ENCODE assay signal across 9 cellular contexts in genomic region chr9:130183133-130183762, GRCh38. TPM values are rescaled to one million over a fixed set of nuclear protein-coding genes. Genes with fewer than 3 reads are reported as not detected.
DNase-seq lines count a peak whose midpoint lies in the region; ATAC-seq and TF ChIP-seq lines count a peak whose summit lies in the region.
"Had no signal": no experiment of that assay in that cellular context is flagged by ENCODE, and none has a peak within 500 bp of the region (broad histone marks: within the 10 kb centered on the region; RNA-seq: fewer than 3 reads in every experiment).

No MANE protein-coding gene starts in this region.

- peaks cover 29% of the 10 kb centered on the region for H3K4me1 ChIP-seq in A673 (ENCODE audit: insufficient read depth, low read length, poor library complexity, severe bottlenecking)
- peaks cover 32 to 33% of the 10 kb centered on the region in 2 donors for H3K4me1 ChIP-seq in mucosa of rectum (ENCODE audit: control insufficient read depth in 2 of 2, insufficient read depth in 2 of 2, low read length in 2 of 2)

- in situ Hi-C loops in brain microvascular endothelial cell (cut with HindIII; ENCODE audit: low pct_ligation_motif_present, low sequenced_read_pairs): no loop called here

- H3K27ac ChIP-seq in A673 (ENCODE audit: low read depth, low read length, poor library complexity, severe bottlenecking): peak overlapping the region; percentile 53
- H3K27ac ChIP-seq in coronary artery: peak overlapping the region; percentile 87 to 92
- H3K27ac ChIP-seq in mucosa of rectum (ENCODE audit: low read depth in 2 of 2, low read length in 2 of 2): peak overlapping the region; percentile 17 to 62
- H3K27ac ChIP-seq in brain microvascular endothelial cell: no peak overlapping the region

- peak overlapping the region in 1 of 2 donors; percentile 12 for H3K9ac ChIP-seq in mucosa of rectum (ENCODE audit: low read depth in 1 of 2, low read length in 2 of 2)

- H3K4me3 ChIP-seq in A673 (ENCODE audit: low read depth, low read length, poor library complexity, severe bottlenecking) (no peak overlapping the region), coronary artery (peak overlapping the region; percentile 43), mucosa of rectum (ENCODE audit: low read length in 2 of 2) (no peak overlapping the region), brain microvascular endothelial cell (ENCODE audit: low read depth, low read length) (no peak overlapping the region)

- TF ChIP-seq CTCF in A673 (conservative IDR thresholded peaks at IDR 0.05; ENCODE audit: low read depth, low read length) (no peak), coronary artery (IDR thresholded peaks at IDR 0.05) (no peak), omental fat pad (IDR thresholded peaks at IDR 0.05) (no peak), brain microvascular endothelial cell (IDR thresholded peaks at IDR 0.05; ENCODE audit: low read depth, low read length, missing control alignments) (no peak)

- ATAC-seq in omental fat pad (ENCODE audit: low FRiP score) (no peak), GM21786 (IDR thresholded peaks at IDR 0.05; ENCODE audit: unreplicated experiment) (no peak)

- POLR2A ChIA-PET in A673 (lab: Charles Lee; ENCODE audit: low non-redundant PET): interaction anchor here (0.6 kb wide), 1 partner anchor 137 kb away, joined by 5 read pairs; no protein-coding TSS in a partner anchor

- CTCF ChIA-PET in A673 (lab: Charles Lee): no interaction called here

- peak; percentile 53 for DNase-seq in A673 (ENCODE audit: low spot score)
- peak; percentile 85 for DNase-seq in HuH-7.5 (ENCODE audit: low spot score)
- peak; percentile 90 for DNase-seq in coronary artery (ENCODE audit: low spot score)
- no peak for DNase-seq in omental fat pad (ENCODE audit: low spot score)
- no peak for DNase-seq in brain microvascular endothelial cell
- no peak for DNase-seq in GDM1 (lab: John Stamatoyannopoulos, UW)
- DNase-seq: CD4-positive, CD25-positive, alpha-beta regulatory T cell had no signal

- intact Hi-C loops in A673 (cut with micrococcal nuclease; ENCODE audit: unreplicated experiment): no loop called here

- H3K36me3 ChIP-seq in A673 (ENCODE audit: insufficient read depth, low read length, poor library complexity, severe bottlenecking): no peaks in the 10 kb centered on the region
- no peaks in the 10 kb centered on the region for H3K36me3 ChIP-seq in mucosa of rectum (ENCODE audit: control insufficient read depth in 2 of 2, insufficient read depth in 2 of 2, low read length in 2 of 2)
- H3K36me3 ChIP-seq in brain microvascular endothelial cell (replicated peaks): no peaks in the 10 kb centered on the region

- no peaks in the 10 kb centered on the region for H3K9me3 ChIP-seq in A673 (ENCODE audit: low read depth, low read length, poor library complexity, severe bottlenecking)
- no peaks in the 10 kb centered on the region for H3K9me3 ChIP-seq in mucosa of rectum (ENCODE audit: control insufficient read depth in 2 of 2, low read length in 2 of 2)

- H3K27me3 ChIP-seq in A673 (replicated peaks; ENCODE audit: insufficient read depth, low read depth, low read length, poor library complexity) (no peaks in the 10 kb centered on the region), mucosa of rectum (ENCODE audit: control insufficient read depth in 2 of 2, insufficient read depth in 2 of 2, low read length in 2 of 2) (no peaks in the 10 kb centered on the region), brain microvascular endothelial cell (replicated peaks) (no peaks in the 10 kb centered on the region)

- BruUV-seq in A673 (replicated peaks; lab: Mats Ljungman, UMichigan): no TSS peak

RNA-seq across cellular contexts. Expression of gene NCS1, which starts 11.0 kb away (rescaled TPM):
- total RNA-seq in A673 (2021) (58.6 and 58.8 TPM in 2 replicates), omental fat pad (10 to 100 TPM in 1 of 4 donors, 1 to 10 TPM in 3; 2.5 to 14.7 (median 4.0) TPM)

Comparison
In these comparisons a context has a peak if more than half of its experiments do, and no peak if none do; other contexts are left out.
1. DNase-seq: peak in A673 (single experiment), HuH-7.5 (single experiment) and coronary artery (single experiment); none in omental fat pad (single experiment), brain microvascular endothelial cell (single experiment) and GDM1 (single experiment).